Comparison of ENCODE assay signal across 13 cellular contexts in the genomic region with DNA sequence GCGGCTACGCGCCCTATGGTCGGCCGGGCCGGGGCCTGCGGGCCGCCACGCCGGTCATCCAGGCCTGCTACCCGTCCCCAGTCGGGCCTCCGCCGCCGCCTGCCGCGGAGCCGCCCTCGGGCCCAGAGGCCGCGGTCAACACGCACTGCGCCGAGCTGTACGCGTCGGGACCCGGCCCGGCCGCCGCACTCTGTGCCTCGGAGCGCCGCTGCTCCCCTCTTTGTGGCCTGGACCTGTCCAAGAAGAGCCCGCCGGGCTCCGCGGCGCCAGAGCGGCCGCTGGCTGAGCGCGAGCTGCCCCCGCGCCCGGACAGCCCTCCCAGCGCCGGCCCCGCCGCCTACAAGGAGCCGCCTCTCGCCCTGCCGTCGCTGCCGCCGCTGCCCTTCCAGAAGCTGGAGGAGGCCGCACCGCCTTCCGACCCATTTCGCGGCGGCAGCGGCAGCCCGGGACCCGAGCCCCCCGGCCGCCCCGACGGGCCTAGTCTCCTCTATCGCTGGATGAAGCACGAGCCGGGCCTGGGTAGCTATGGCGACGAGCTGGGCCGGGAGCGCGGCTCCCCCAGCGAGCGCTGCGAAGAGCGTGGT. TPM values are rescaled to one million over a fixed set of nuclear protein-coding genes. Genes with fewer than 3 reads are reported as not detected.
A peak's percentile ranks its signal among the peaks of the same experiment; 100 is the strongest.
DNase-seq lines count a peak whose midpoint lies in the region; ATAC-seq and TF ChIP-seq lines count a peak whose summit lies in the region.
"Had no signal": no experiment of that assay in that cellular context is flagged by ENCODE, and none has a peak within 500 bp of the region (broad histone marks: within the 10 kb centered on the region; RNA-seq: fewer than 3 reads in every experiment).

No MANE protein-coding gene starts in this region.

- peaks cover 16% of the 10 kb centered on the region for H3K4me1 Mint-ChIP-seq in activated CD4-positive, alpha-beta T cell treated with anti-CD3 and anti-CD28 coated beads for 36 hours

- H3K9me3 ChIP-seq in lung (ENCODE audit: control insufficient read depth in 2 of 2, insufficient read depth in 1 of 2, low read length in 1 of 2), result peaks cover 0 to 2% of the 10 kb centered on the region in 2 donors
- peaks cover 1% of the 10 kb centered on the region for H3K9me3 ChIP-seq in thymus (ENCODE audit: control insufficient read depth)
- H3K9me3 ChIP-seq: pancreas had no signal

- no peak for ATAC-seq in activated CD4-positive, alpha-beta T cell treated with anti-CD3 and anti-CD28 coated beads for 36 hours
- no peak for ATAC-seq in lung (ENCODE audit: insufficient read depth, low FRiP score)
- no peak for ATAC-seq in HG02938 (IDR thresholded peaks at IDR 0.05; ENCODE audit: unreplicated experiment)

- 20 to 32% methylated on average over 53 to 81 of the region's 81 CpGs for WGBS in lung, 2 donors
- WGBS in thymus, result 6% methylated on average over 81 of the region's 81 CpGs

- DNase-seq in activated CD4-positive, alpha-beta T cell treated with anti-CD3 and anti-CD28 coated beads for 36 hours, result peak; percentile 38
- DNase-seq in activated CD4-positive, alpha-beta T cell treated with anti-CD3 and anti-CD28 coated beads for 4 hours, result no peak
- DNase-seq in cardiac fibroblast (ENCODE audit: low read depth in 2 of 2) (peak; percentile 50 to 57), lung (ENCODE audit: low spot score) (no peak), midbrain (lab: John Stamatoyannopoulos, UW) (no peak), NCI-H82 (lab: John Stamatoyannopoulos, UW) (no peak)
- DNase-seq: activated gamma-delta T cell, PC-9 had no signal

- peaks cover 11% of the 10 kb centered on the region for H3K27me3 Mint-ChIP-seq in activated CD4-positive, alpha-beta T cell treated with anti-CD3 and anti-CD28 coated beads for 36 hours
- H3K27me3 Mint-ChIP-seq: effector memory CD8-positive, alpha-beta T cell had no signal

- H3K9me3 Mint-ChIP-seq in activated CD4-positive, alpha-beta T cell treated with anti-CD3 and anti-CD28 coated beads for 36 hours (ENCODE audit: low read depth), result no peaks in the 10 kb centered on the region
- H3K9me3 Mint-ChIP-seq: effector memory CD8-positive, alpha-beta T cell had no signal

- H3K36me3 ChIP-seq in lung (ENCODE audit: control insufficient read depth in 2 of 2, insufficient read depth in 2 of 2, low read length in 2 of 2) (peaks cover 0 to 15% of the 10 kb centered on the region in 2 donors), thymus (ENCODE audit: control insufficient read depth, insufficient read depth) (peaks cover 18% of the 10 kb centered on the region)

- CTCF ChIA-PET in activated CD4-positive, alpha-beta T cell treated with anti-CD3 and anti-CD28 coated beads for 36 hours (lab: Charles Lee), result interaction anchor here (0.6 to 7.5 kb wide), 20 partner anchors 9 to 341 kb away, joined by 3 to 87 read pairs (median 4); a partner anchor contains a TSS

- H3K36me3 Mint-ChIP-seq in activated CD4-positive, alpha-beta T cell treated with anti-CD3 and anti-CD28 coated beads for 36 hours (ENCODE audit: low read depth), result peaks cover 31% of the 10 kb centered on the region

- peak overlapping the region in 1 of 2 donors; percentile 69 for H3K4me3 ChIP-seq in cardiac fibroblast (replicated peaks in 1 of 2; ENCODE audit: low read depth in 2 of 2, low read length in 2 of 2)
- peak overlapping the region; percentile 26 for H3K4me3 ChIP-seq in lung
- H3K4me3 ChIP-seq in thymus (ENCODE audit: low read length), result peak overlapping the region; percentile 45
- H3K4me3 ChIP-seq: PC-9 had no signal

- no peak overlapping the region for H3K27ac Mint-ChIP-seq in activated CD4-positive, alpha-beta T cell treated with anti-CD3 and anti-CD28 coated beads for 36 hours

- H3K27me3 ChIP-seq in lung (ENCODE audit: control insufficient read depth, insufficient read depth), result no peaks in the 10 kb centered on the region
- H3K27me3 ChIP-seq in thymus (ENCODE audit: control insufficient read depth, insufficient read depth), result peaks cover 77% of the 10 kb centered on the region

- POLR2A ChIA-PET in activated CD4-positive, alpha-beta T cell treated with anti-CD3 and anti-CD28 coated beads for 36 hours (lab: Charles Lee), result interaction anchor here (0.8 to 1.9 kb wide), 3 partner anchors 32 to 206 kb away, joined by 4 read pairs; no protein-coding TSS in a partner anchor

- TF ChIP-seq CTCF in cardiac fibroblast (IDR thresholded peaks at IDR 0.05; ENCODE audit: low read depth, low read length), result no peak
- no peak for TF ChIP-seq CTCF in lung (IDR thresholded peaks at IDR 0.05; ENCODE audit: control extremely low read depth, extremely low read depth)

- peaks cover 0 to 27% of the 10 kb centered on the region in 2 donors for H3K4me1 ChIP-seq in lung (ENCODE audit: control insufficient read depth in 2 of 2, insufficient read depth in 2 of 2, low read length in 2 of 2)
- H3K4me1 ChIP-seq in thymus (ENCODE audit: control insufficient read depth, insufficient read depth, low read length), result peaks cover 42% of the 10 kb centered on the region

- H3K4me3 Mint-ChIP-seq in activated CD4-positive, alpha-beta T cell treated with anti-CD3 and anti-CD28 coated beads for 36 hours, result no peak overlapping the region

- intact Hi-C loops in activated CD4-positive, alpha-beta T cell treated with anti-CD3 and anti-CD28 coated beads for 36 hours (cut with DNase I, micrococcal nuclease), result loop anchor here in 1 of 2 experiments (5.0 kb wide), 1 partner anchor 120 kb away; no protein-coding TSS in a partner anchor

- H3K27ac ChIP-seq in lung (ENCODE audit: low read depth in 1 of 2, low read length in 1 of 2), result peak overlapping the region; percentile 78 to 83
- peak overlapping the region; percentile 13 for H3K27ac ChIP-seq in thymus (ENCODE audit: low read depth)
- H3K27ac ChIP-seq: PC-9, VCaP had no signal

RNA-seq across cellular contexts. Expression of a gene that starts 2.3 kb away (rescaled TPM):
- total RNA-seq in activated CD4-positive, alpha-beta T cell treated with anti-CD3 and anti-CD28 coated beads for 36 hours, result 10 to 100 TPM; 13.6 to 16.5 TPM
- 10 to 100 TPM; 28.9 to 34.8 TPM for total RNA-seq in lung
- polyA plus RNA-seq in lung (10 to 100 TPM in 1 of 2 donors, 1 to 10 TPM in 1; 5.5 to 14.4 TPM), thymus (4.2 TPM)

RNA-seq across cellular contexts. Expression of a gene that starts 15.4 kb away (rescaled TPM):
- total RNA-seq in activated CD4-positive, alpha-beta T cell treated with anti-CD3 and anti-CD28 coated beads for 36 hours, result 10 to 100 TPM; 31.4 to 38.6 TPM
- 10 to 100 TPM; 11.1 to 31.7 TPM for total RNA-seq in lung
- polyA plus RNA-seq in lung (10 to 100 TPM; 43.2 to 55.4 TPM), thymus (81.8 TPM)

RNA-seq across cellular contexts. Expression of a gene that starts 27.3 kb away (rescaled TPM):
- 10 to 100 TPM; 29.1 to 37.0 TPM for total RNA-seq in activated CD4-positive, alpha-beta T cell treated with anti-CD3 and anti-CD28 coated beads for 36 hours
- 10 to 100 TPM; 32.7 to 37.8 TPM for total RNA-seq in lung
- polyA plus RNA-seq in lung (10 to 100 TPM; 21.1 to 21.6 TPM), thymus (26.4 TPM)

RNA-seq across cellular contexts. Expression of a gene that starts 32.1 kb away (rescaled TPM):
- under 1 TPM; 0.11 to 0.18 TPM for total RNA-seq in activated CD4-positive, alpha-beta T cell treated with anti-CD3 and anti-CD28 coated beads for 36 hours
- total RNA-seq in lung, result 1 to 10 TPM in 1 of 2 donors, under 1 TPM in 1; 0.65 to 7.3 TPM
- polyA plus RNA-seq in lung (1 to 10 TPM; 1.2 to 3.5 TPM), thymus (0.68 TPM)

Comparison
In these comparisons a context has a peak if more than half of its experiments do, and no peak if none do; other contexts are left out.
1. DNase-seq: peak in activated CD4-positive, alpha-beta T cell treated with anti-CD3 and anti-CD28 coated beads for 36 hours (single experiment) and cardiac fibroblast (2 of 2); none in activated CD4-positive, alpha-beta T cell treated with anti-CD3 and anti-CD28 coated beads for 4 hours (0 of 2), lung (single experiment), midbrain (single experiment) and NCI-H82 (single experiment).